ENCODE assay signal across 8 cellular contexts in the genomic region with DNA sequence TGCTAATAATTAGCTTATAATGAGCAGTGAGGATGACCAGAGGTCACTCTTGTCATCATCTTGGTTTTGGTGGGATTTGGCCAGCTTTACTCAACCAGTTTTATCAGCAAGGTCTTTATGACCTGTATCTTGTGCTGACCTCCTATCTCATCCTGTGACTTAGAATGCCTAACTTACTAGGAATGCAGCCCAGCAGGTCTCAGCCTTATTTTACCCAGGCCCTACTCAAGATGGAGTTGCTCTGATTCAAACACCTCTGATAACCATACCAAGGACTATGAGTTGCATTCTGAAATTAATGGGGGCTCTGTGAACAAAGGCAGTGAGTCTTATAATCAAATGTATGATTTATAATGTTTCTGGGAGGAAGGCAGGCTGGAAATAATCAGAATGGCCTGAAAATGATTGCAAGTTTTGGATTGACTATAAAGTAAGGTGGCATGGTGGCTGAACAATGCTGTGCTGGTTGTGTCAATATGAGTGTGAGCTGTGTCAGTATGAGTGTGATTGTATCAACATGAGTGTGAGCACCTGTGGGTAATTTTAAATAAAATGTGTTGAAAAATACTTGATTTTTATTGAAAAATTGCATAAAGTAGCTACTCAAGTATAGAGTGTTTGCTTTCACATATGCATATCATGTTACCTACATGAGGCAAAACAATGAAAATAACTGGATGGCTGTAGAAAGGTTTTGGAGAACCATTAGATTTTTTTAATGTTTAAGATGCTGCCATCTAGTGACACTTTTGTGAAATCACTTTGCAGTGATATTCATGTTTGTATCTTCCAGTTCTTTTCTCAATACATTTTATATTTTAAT.
DNase-seq lines count a peak whose midpoint lies in the region; ATAC-seq, FAIRE-seq and TF ChIP-seq lines count a peak whose summit lies in the region.

No MANE protein-coding gene starts in this region.

- no peaks in the 10 kb centered on the region for H3K4me1 ChIP-seq in pancreas

- H3K27ac ChIP-seq in dorsolateral prefrontal cortex = no peak overlapping the region
- no peak overlapping the region for H3K27ac ChIP-seq in pancreas

- H3K36me3 ChIP-seq in pancreas = no peaks in the 10 kb centered on the region

- peaks cover 0 to 4% (median 0%) of the 10 kb centered on the region in 4 donors for H3K9me3 ChIP-seq in pancreas

- H3K4me3 ChIP-seq in dorsolateral prefrontal cortex = no peak overlapping the region
- no peak overlapping the region for H3K4me3 ChIP-seq in pancreas

- no peak for DNase-seq in GM12892 (ENCODE audit: insufficient read length)
- DNase-seq in NCI-H774 (lab: John Stamatoyannopoulos, UW) = peak; percentile 8
- DNase-seq in dorsolateral prefrontal cortex = no peak
- no peak for DNase-seq in pancreas
- no peak for DNase-seq in activated naive CD4-positive, alpha-beta T cell (lab: John Stamatoyannopoulos, UW)

- peak; percentile 97 for FAIRE-seq in A204.1 (lab: Jason Lieb, UNC)
- peak; percentile 36 for FAIRE-seq in GM12892 (lab: Jason Lieb, UNC)
- peak; percentile 86 for FAIRE-seq in pancreas (lab: Jason Lieb, UNC)

- TF ChIP-seq CTCF in dorsolateral prefrontal cortex (IDR thresholded peaks at IDR 0.05 in 54 of 56, conservative IDR thresholded peaks at IDR 0.05 in 2 of 56; ENCODE audit: low read depth in 1 of 56, partially characterized antibody in 56 of 56) = peak; percentile 54 to 88 (median 72)
- peak; percentile 19 to 59 (median 42) for TF ChIP-seq CTCF in pancreas (IDR thresholded peaks at IDR 0.05)

- no peaks in the 10 kb centered on the region for H3K27me3 ChIP-seq in dorsolateral prefrontal cortex
- no peaks in the 10 kb centered on the region for H3K27me3 ChIP-seq in pancreas

- intact Hi-C loops in dorsolateral prefrontal cortex (cut with DNase I) (loop anchor here in 1 of 2 donors (2.0 kb wide), 1 partner anchor 300 kb away; no protein-coding TSS in a partner anchor), pancreas (cut with DNase I) (no loop called here)

- ATAC-seq in HG03060 (IDR thresholded peaks at IDR 0.05; ENCODE audit: low read depth, unreplicated experiment) (peak; percentile 28), pancreas (peak in 3 of 4 donors; percentile 32 to 65 (median 63)), GM21447 (IDR thresholded peaks at IDR 0.05; ENCODE audit: unreplicated experiment) (no peak)

- TF ChIP-seq POLR2A in GM12892 (IDR thresholded peaks at IDR 0.05; ENCODE audit: low read depth, low read length) = no peak
